Comparison of ENCODE assay signal across 22 cellular contexts in genomic region chr11:109308551-109308950, GRCh38.
"Had no signal": no experiment of that assay in that cellular context is flagged by ENCODE, and none has a peak within 500 bp of the region (broad histone marks: within the 10 kb centered on the region; RNA-seq: fewer than 3 reads in every experiment).

No MANE protein-coding gene starts in this region.

- H3K36me3 Mint-ChIP-seq: activated CD4-positive, alpha-beta memory T cell treated with anti-CD3 and anti-CD28 coated beads for 36 hours; activated naive CD4-positive, alpha-beta T cell treated with anti-CD3 and anti-CD28 coated beads, Interleukin-2, amount 10 ng/mL, durations not matched to agents 7 days and 5 days; activated naive CD8-positive, alpha-beta T cell treated with anti-CD3 and anti-CD28 coated beads for 36 hours had no signal

- H3K27me3 Mint-ChIP-seq: activated CD4-positive, alpha-beta memory T cell treated with anti-CD3 and anti-CD28 coated beads for 36 hours; activated CD4-positive, alpha-beta T cell treated with anti-CD3 and anti-CD28 coated beads, Interleukin-2, amount 10 ng/mL, durations not matched to agents 7 days and 5 days; activated naive CD4-positive, alpha-beta T cell treated with anti-CD3 and anti-CD28 coated beads, Interleukin-2, amount 10 ng/mL, durations not matched to agents 7 days and 5 days; activated naive CD8-positive, alpha-beta T cell treated with anti-CD3 and anti-CD28 coated beads for 36 hours had no signal

- DNase-seq: activated CD4-positive, alpha-beta memory T cell treated with anti-CD3 and anti-CD28 coated beads for 36 hours; activated CD4-positive, alpha-beta T cell treated with anti-CD3 and anti-CD28 coated beads, Interleukin-2, amount 10 ng/mL, durations not matched to agents 7 days and 5 days; activated CD4-positive, CD25-positive, alpha-beta regulatory T cell; activated gamma-delta T cell treated with Interleukin-2 at 50 U/mL for 16 hours; activated naive CD4-positive, alpha-beta T cell treated with anti-CD3 and anti-CD28 coated beads, Interleukin-2, amount 10 ng/mL, durations not matched to agents 7 days and 5 days; activated naive CD8-positive, alpha-beta T cell treated with anti-CD3 and anti-CD28 coated beads for 36 hours; activated T-cell treated with anti-CD3 and anti-CD28 coated beads for 4 hours; activated T-cell treated with anti-CD3 and anti-CD28 coated beads, Interleukin-2, amount 50 U/mL, for 72 hours; caudate nucleus; Kasumi-1; KBM-7; NCI-H1048; NCI-H146; NCI-H1930; NCI-H526 treated with DMSO at 0.1 percent for 48 hours; NCI-H82; NK-92 treated with Interleukin-12 subunit alpha and Interleukin-12 subunit beta, amount 100 ng/mL, for 24 hours; T-helper 2 cell; T1000 had no signal

- H3K27ac Mint-ChIP-seq: activated CD4-positive, alpha-beta memory T cell treated with anti-CD3 and anti-CD28 coated beads for 36 hours; activated CD4-positive, alpha-beta T cell treated with anti-CD3 and anti-CD28 coated beads, Interleukin-2, amount 10 ng/mL, durations not matched to agents 7 days and 5 days; activated naive CD4-positive, alpha-beta T cell treated with anti-CD3 and anti-CD28 coated beads, Interleukin-2, amount 10 ng/mL, durations not matched to agents 7 days and 5 days; activated naive CD8-positive, alpha-beta T cell treated with anti-CD3 and anti-CD28 coated beads for 36 hours; activated T-cell treated with anti-CD3 and anti-CD28 coated beads, Interleukin-2, amount 50 U/mL, for 72 hours; activated T-helper 2 cell treated with anti-CD3 and anti-CD28 coated beads, Interferon-gamma antibody, Interleukin-2, Interleukin-4, amounts not matched to agents 10 μg/mL and 5 μg/mL and 100 μg/mL, durations not matched to agents 14 hours and 24 hours and 36 hours had no signal

- H3K36me3 ChIP-seq: SJSA1 had no signal

- H3K27me3 ChIP-seq: SJSA1 had no signal

- H3K27ac ChIP-seq: SJSA1, VCaP had no signal

- H3K4me3 Mint-ChIP-seq: activated CD4-positive, alpha-beta memory T cell treated with anti-CD3 and anti-CD28 coated beads for 36 hours; activated CD4-positive, alpha-beta T cell treated with anti-CD3 and anti-CD28 coated beads, Interleukin-2, amount 10 ng/mL, durations not matched to agents 7 days and 5 days; activated naive CD4-positive, alpha-beta T cell treated with anti-CD3 and anti-CD28 coated beads, Interleukin-2, amount 10 ng/mL, durations not matched to agents 7 days and 5 days; activated naive CD8-positive, alpha-beta T cell treated with anti-CD3 and anti-CD28 coated beads for 36 hours; activated T-cell treated with anti-CD3 and anti-CD28 coated beads, Interleukin-2, amount 50 U/mL, for 72 hours had no signal

- H3K4me3 ChIP-seq: SJSA1 had no signal

- H3K9me3 ChIP-seq: SJSA1 had no signal

- H3K4me1 Mint-ChIP-seq: activated CD4-positive, alpha-beta T cell treated with anti-CD3 and anti-CD28 coated beads, Interleukin-2, amount 10 ng/mL, durations not matched to agents 7 days and 5 days; activated naive CD4-positive, alpha-beta T cell treated with anti-CD3 and anti-CD28 coated beads, Interleukin-2, amount 10 ng/mL, durations not matched to agents 7 days and 5 days; activated naive CD8-positive, alpha-beta T cell treated with anti-CD3 and anti-CD28 coated beads for 36 hours had no signal

- ATAC-seq: activated T-cell treated with anti-CD3 and anti-CD28 coated beads, Interleukin-2, amount 50 U/mL, for 72 hours had no signal

- H3K4me1 ChIP-seq: SJSA1 had no signal
